28 cellular contexts compared by ENCODE assay signal in genomic region chr6:99341862-99342455, GRCh38. TPM values are rescaled to one million over a fixed set of nuclear protein-coding genes. Genes with fewer than 3 reads are reported as not detected.
A peak's percentile ranks its signal among the peaks of the same experiment; 100 is the strongest.
DNase-seq lines count a peak whose midpoint lies in the region; ATAC-seq and TF ChIP-seq lines count a peak whose summit lies in the region.
"Had no signal": no experiment of that assay in that cellular context is flagged by ENCODE, and none has a peak within 500 bp of the region (broad histone marks: within the 10 kb centered on the region; RNA-seq: fewer than 3 reads in every experiment).

No MANE protein-coding gene starts in this region.

- peak; percentile 72 for DNase-seq in Caki2 (ENCODE audit: low read depth)
- peak; percentile 15 for DNase-seq in adipocyte (ENCODE audit: low read depth)
- DNase-seq in NCI-H1436 (lab: John Stamatoyannopoulos, UW): no peak
- DNase-seq in HEK293T (ENCODE audit: extremely low spot score): no peak
- no peak for DNase-seq in WTC11 (ENCODE audit: low spot score)
- DNase-seq: 8988T; activated CD4-positive, alpha-beta memory T cell treated with anti-CD3 and anti-CD28 coated beads for 36 hours; activated gamma-delta T cell treated with Interleukin-2 at 50 U/mL for 16 hours; AML-193; colonic mucosa; DND-41; effector memory CD8-positive, alpha-beta T cell; Kasumi-1; NCI-H1048; NCI-H1930; NCI-H226; NCI-H774; small intestine; stimulated activated naive CD4-positive, alpha-beta T cell treated with Interleukin-2 at 50 U/mL for 16 hours; SW 1271 had no signal

- no peak overlapping the region for H3K27ac Mint-ChIP-seq in WTC11
- H3K27ac Mint-ChIP-seq: activated CD4-positive, alpha-beta memory T cell treated with anti-CD3 and anti-CD28 coated beads for 36 hours; effector memory CD8-positive, alpha-beta T cell; progenitor cell of endocrine pancreas had no signal

- H3K4me1 Mint-ChIP-seq in WTC11: peaks cover 22% of the 10 kb centered on the region

- H3K36me3 Mint-ChIP-seq in WTC11: no peaks in the 10 kb centered on the region
- H3K36me3 Mint-ChIP-seq: activated CD4-positive, alpha-beta memory T cell treated with anti-CD3 and anti-CD28 coated beads for 36 hours had no signal

- no peaks in the 10 kb centered on the region for H3K36me3 ChIP-seq in adipocyte (ENCODE audit: control insufficient read depth, insufficient read depth, low read length, severe bottlenecking)
- H3K36me3 ChIP-seq: colonic mucosa had no signal

- H3K4me1 ChIP-seq in adipocyte (ENCODE audit: control insufficient read depth, insufficient read depth, low read length): no peaks in the 10 kb centered on the region
- H3K4me1 ChIP-seq: colonic mucosa had no signal

- no peak overlapping the region for H3K4me3 Mint-ChIP-seq in WTC11
- H3K4me3 Mint-ChIP-seq: activated CD4-positive, alpha-beta memory T cell treated with anti-CD3 and anti-CD28 coated beads for 36 hours; effector memory CD8-positive, alpha-beta T cell; neural crest cell had no signal

- no peak overlapping the region for H3K9ac ChIP-seq in adipocyte (ENCODE audit: low read length)

- CTCF ChIA-PET in HEK293T (lab: Yijun Ruan, JAX): interaction anchor here (0.6 to 1.2 kb wide), 3 partner anchors 12 to 96 kb away, joined by 3 to 5 read pairs (median 3); no protein-coding TSS in a partner anchor
- CTCF ChIA-PET in WTC11 (lab: Charles Lee): interaction anchor here (1.4 kb wide), 1 partner anchor 12 kb away, joined by 5 read pairs; no protein-coding TSS in a partner anchor

- no peak for TF ChIP-seq CTCF in WTC11 (IDR thresholded peaks at IDR 0.05)

- no peak overlapping the region for H3K4me3 ChIP-seq in adipocyte (ENCODE audit: low read length)
- H3K4me3 ChIP-seq: colonic mucosa, lung had no signal

- peaks cover 6% of the 10 kb centered on the region for H3K27me3 ChIP-seq in adipocyte (replicated peaks; ENCODE audit: control insufficient read depth, insufficient read depth, low read length)
- H3K27me3 ChIP-seq: colonic mucosa had no signal

- H3K9me3 ChIP-seq in adipocyte (ENCODE audit: control insufficient read depth, low read length): no peaks in the 10 kb centered on the region
- H3K9me3 ChIP-seq: colonic mucosa had no signal

- POLR2A ChIA-PET in HEK293T (lab: Yijun Ruan, JAX): interaction anchor here (0.8 kb wide), 1 partner anchor 84 kb away, joined by 4 read pairs; no protein-coding TSS in a partner anchor
- POLR2A ChIA-PET in WTC11 (lab: Charles Lee): no interaction called here

- H3K9me3 Mint-ChIP-seq in WTC11: no peaks in the 10 kb centered on the region
- H3K9me3 Mint-ChIP-seq: activated CD4-positive, alpha-beta memory T cell treated with anti-CD3 and anti-CD28 coated beads for 36 hours; effector memory CD8-positive, alpha-beta T cell; neural crest cell had no signal

- in situ Hi-C loops in Caki2 (cut with HindIII; ENCODE audit: low pct_unique_long_range_greater_than_20kb, low sequenced_read_pairs): no loop called here

- H3K27me3 Mint-ChIP-seq in WTC11 (ENCODE audit: low read depth): no peaks in the 10 kb centered on the region
- H3K27me3 Mint-ChIP-seq: progenitor cell of endocrine pancreas had no signal

- ATAC-seq in GM19023 (IDR thresholded peaks at IDR 0.05; ENCODE audit: unreplicated experiment) (peak; percentile 54), HG02759 (IDR thresholded peaks at IDR 0.05; ENCODE audit: unreplicated experiment) (peak; percentile 75), HG03159 (IDR thresholded peaks at IDR 0.05; ENCODE audit: unreplicated experiment) (no peak), WTC11 (no peak)
- ATAC-seq: effector memory CD8-positive, alpha-beta T cell; Right ventricle myocardium inferior had no signal

TF ChIP-seq in HEK293T, 16 proteins besides CTCF, POLR2A, EP300 and RAD21:
- TF ChIP-seq FOXK2 (IDR thresholded peaks at IDR 0.05) (no peak), ZNF384 (IDR thresholded peaks at IDR 0.05) (no peak), SP1 (IDR thresholded peaks at IDR 0.05) (no peak), FOXA1 (IDR thresholded peaks at IDR 0.05) (no peak), FOXM1 (IDR thresholded peaks at IDR 0.05; ENCODE audit: borderline replicate concordance) (no peak), BHLHE40 (IDR thresholded peaks at IDR 0.05; ENCODE audit: borderline replicate concordance) (no peak), HDGF (IDR thresholded peaks at IDR 0.05; ENCODE audit: borderline replicate concordance) (no peak), NFRKB (IDR thresholded peaks at IDR 0.05) (no peak), PKNOX1 (IDR thresholded peaks at IDR 0.05) (no peak), SUZ12 (IDR thresholded peaks at IDR 0.05) (no peak), L3MBTL2 (conservative IDR thresholded peaks at IDR 0.05) (no peak), ARNT (IDR thresholded peaks at IDR 0.05) (no peak)

TF ChIP-seq in WTC11, 78 proteins besides CTCF, POLR2A, EP300 and RAD21:
- TF ChIP-seq AR (CRISPR knock-in tag; IDR thresholded peaks at IDR 0.05) (no peak), FOXP1 (CRISPR knock-in tag; IDR thresholded peaks at IDR 0.05; ENCODE audit: borderline replicate concordance) (no peak), ETV6 (CRISPR knock-in tag; IDR thresholded peaks at IDR 0.05) (no peak), IRF1 (CRISPR knock-in tag; IDR thresholded peaks at IDR 0.05) (no peak), RORB (CRISPR knock-in tag; IDR thresholded peaks at IDR 0.05) (no peak)
TF ChIP-seq in WTC11: peak in this region for 0.

RNA-seq across cellular contexts. Expression of gene FAXC, which starts 7.5 kb away (rescaled TPM):
- total RNA-seq in Caki2 (2014; rRNA removed; shearing (Covaris generic); ENCODE audit: low replicate concordance): 8.5 and 16.0 TPM in 2 replicates
- total RNA-seq in WTC11 (2021): 10.2 to 12.9 TPM (median 11.1 TPM) in 3 replicates
- total RNA-seq: activated CD4-positive, alpha-beta memory T cell treated with anti-CD3 and anti-CD28 coated beads for 36 hours; OCI-LY7; Right ventricle myocardium inferior had no signal

RNA-seq across cellular contexts. Expression of gene COQ3, which starts 52.0 kb away (rescaled TPM):
- 7.7 and 15.3 TPM in 2 replicates for total RNA-seq in Caki2 (2014; rRNA removed; shearing (Covaris generic); ENCODE audit: low replicate concordance)
- total RNA-seq in WTC11 (2021): 13.9 to 16.0 TPM (median 14.1 TPM) in 3 replicates

Comparison
In these comparisons a context has a peak if more than half of its experiments do, and no peak if none do; other contexts are left out.
1. DNase-seq: peak in Caki2 (single experiment) and adipocyte (single experiment); none in NCI-H1436 (single experiment), HEK293T (single experiment) and WTC11 (single experiment).
2. ATAC-seq: peak in GM19023 (single experiment) and HG02759 (single experiment); none in HG03159 (single experiment) and WTC11 (single experiment).